In genomic region chr11:26655287-26655686, GRCh38 we compare ENCODE assay signal across 25 cellular contexts.
"Had no signal": no experiment of that assay in that cellular context is flagged by ENCODE, and none has a peak within 500 bp of the region (broad histone marks: within the 10 kb centered on the region; RNA-seq: fewer than 3 reads in every experiment).

No MANE protein-coding gene starts in this region.

- H3K36me3 ChIP-seq: colonic mucosa, esophagus squamous epithelium, gastrocnemius medialis, heart left ventricle, left lung, lower lobe of right lung had no signal

- H3K27ac ChIP-seq: colonic mucosa, epithelial cell of prostate, esophagus squamous epithelium, gastrocnemius medialis, heart left ventricle, left lung, lower lobe of right lung had no signal

- H3K27me3 Mint-ChIP-seq: dendritic cell treated with granulocyte-macrophage colony-stimulating factor and Interleukin-4, amounts not matched to agents 40 ng/mL and 50 ng/mL, for 4 days; effector memory CD8-positive, alpha-beta T cell had no signal

- H3K4me1 Mint-ChIP-seq: endodermal cell had no signal

- DNase-seq: colonic mucosa; cortex of kidney; effector CD8-positive, alpha-beta T cell; effector memory CD8-positive, alpha-beta T cell; endodermal cell; erythroblast; esophagus squamous epithelium; foreskin fibroblast; foreskin melanocyte; gastrocnemius medialis; heart left ventricle; hippocampal formation; left cardiac atrium; left lung; left ventricle myocardium superior; lower lobe of right lung; mesenchymal stem cell; mucosa of descending colon had no signal

- ATAC-seq: effector memory CD8-positive, alpha-beta T cell; esophagus mucosa; gastrocnemius medialis; heart left ventricle; left cardiac atrium; left lung; left ventricle myocardium superior; lower lobe of right lung; mucosa of descending colon had no signal

- H3K36me3 Mint-ChIP-seq: mesothelial cell of epicardium had no signal

- H3K4me3 Mint-ChIP-seq: dendritic cell treated with granulocyte-macrophage colony-stimulating factor and Interleukin-4, amounts not matched to agents 40 ng/mL and 50 ng/mL, for 4 days; effector memory CD8-positive, alpha-beta T cell; endodermal cell; mesothelial cell of epicardium had no signal

- H3K9me3 ChIP-seq: colonic mucosa, esophagus squamous epithelium, gastrocnemius medialis, heart left ventricle, left lung, lower lobe of right lung, mucosa of descending colon had no signal

- H3K27me3 ChIP-seq: colonic mucosa, gastrocnemius medialis, heart left ventricle, left lung had no signal

- H3K27ac Mint-ChIP-seq: dendritic cell treated with granulocyte-macrophage colony-stimulating factor and Interleukin-4, amounts not matched to agents 40 ng/mL and 50 ng/mL, for 4 days; effector memory CD8-positive, alpha-beta T cell; endodermal cell; mesothelial cell of epicardium had no signal

- H3K4me3 ChIP-seq: colonic mucosa, esophagus squamous epithelium, gastrocnemius medialis, heart left ventricle, left lung, lower lobe of right lung, mucosa of descending colon had no signal

- FAIRE-seq: endometrium, islet of Langerhans, keratinocyte had no signal

- H3K4me1 ChIP-seq: colonic mucosa, esophagus squamous epithelium, gastrocnemius medialis, heart left ventricle, left lung, lower lobe of right lung had no signal

- H3K9me3 Mint-ChIP-seq: dendritic cell treated with granulocyte-macrophage colony-stimulating factor and Interleukin-4, amounts not matched to agents 40 ng/mL and 50 ng/mL, for 4 days; endodermal cell; mesothelial cell of epicardium had no signal
